12 cellular contexts compared by ENCODE assay signal in the genomic region with DNA sequence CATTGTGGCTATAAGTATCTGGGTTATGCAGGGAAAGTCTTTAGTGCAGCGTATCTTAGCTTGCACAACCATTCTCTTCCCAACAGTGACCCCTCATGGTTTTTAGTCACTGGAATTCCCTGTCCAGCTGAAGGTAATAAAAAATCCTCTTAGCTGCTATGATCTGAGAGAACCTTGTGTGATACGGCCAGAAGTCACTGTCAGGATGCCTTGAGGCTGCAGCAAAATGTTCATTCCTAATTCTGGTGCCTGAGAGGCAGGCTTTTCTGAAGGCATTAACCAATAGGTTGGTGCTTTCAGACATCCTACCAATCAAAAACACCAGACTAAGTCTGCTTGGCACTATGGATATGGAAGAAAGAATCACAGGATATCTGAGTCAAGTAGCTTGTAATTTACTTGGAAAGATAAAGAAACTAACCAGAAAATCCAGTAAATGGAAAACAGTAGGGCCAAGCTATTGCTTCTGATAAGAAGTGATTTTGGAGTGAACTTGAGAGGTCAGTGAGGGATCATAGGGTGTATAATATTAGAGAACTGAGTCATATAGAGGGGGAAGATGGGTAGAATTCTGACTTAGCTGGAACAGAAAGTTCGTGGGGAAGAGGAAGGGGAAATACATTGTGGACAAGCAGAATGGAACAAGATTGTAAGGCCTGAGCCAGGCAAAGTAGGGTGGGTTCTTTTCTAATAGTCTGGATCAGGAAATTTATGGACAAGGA.
A peak's percentile ranks its signal among the peaks of the same experiment; 100 is the strongest.
DNase-seq lines count a peak whose midpoint lies in the region; ATAC-seq and TF ChIP-seq lines count a peak whose summit lies in the region.
"Had no signal": no experiment of that assay in that cellular context is flagged by ENCODE, and none has a peak within 500 bp of the region (broad histone marks: within the 10 kb centered on the region; RNA-seq: fewer than 3 reads in every experiment).

No MANE protein-coding gene starts in this region.

- H2AFZ ChIP-seq in OCI-LY3 (ENCODE audit: low read depth, low read length) (peak overlapping the region; percentile 11), osteoblast (ENCODE audit: low read length) (peak overlapping the region; percentile 10)

- peak; percentile 73 for TF ChIP-seq CTCF in OCI-LY3 (IDR thresholded peaks at IDR 0.05; ENCODE audit: low read depth, low read length)
- TF ChIP-seq CTCF in fibroblast of the aortic adventitia (IDR thresholded peaks at IDR 0.05; ENCODE audit: insufficient read depth, low read length): peak; percentile 43
- TF ChIP-seq CTCF in osteoblast (IDR thresholded peaks at IDR 0.05; ENCODE audit: extremely low read depth, low read depth, low read length): peak; percentile 30

- H3K4me2 ChIP-seq in OCI-LY3 (ENCODE audit: low read length) (peak overlapping the region; percentile 76), osteoblast (ENCODE audit: insufficient read depth, low read length) (no peak overlapping the region)

- H3K4me1 ChIP-seq in OCI-LY3 (ENCODE audit: low read length): peaks cover 57% of the 10 kb centered on the region
- peaks cover 11% of the 10 kb centered on the region for H3K4me1 ChIP-seq in osteoblast (ENCODE audit: insufficient read depth, low read length)
- H3K4me1 ChIP-seq: gastrocnemius medialis had no signal

- H3K9me3 ChIP-seq in OCI-LY3 (ENCODE audit: insufficient read depth, low read length) (no peaks in the 10 kb centered on the region), osteoblast (ENCODE audit: low read depth, low read length) (no peaks in the 10 kb centered on the region)
- H3K9me3 ChIP-seq: gastrocnemius medialis had no signal

- H3K27me3 ChIP-seq in OCI-LY3 (ENCODE audit: low read depth, low read length): no peaks in the 10 kb centered on the region
- H3K27me3 ChIP-seq in osteoblast (ENCODE audit: insufficient read depth, low read length): no peaks in the 10 kb centered on the region
- H3K27me3 ChIP-seq: gastrocnemius medialis had no signal

- peak overlapping the region; percentile 42; the same call in 1 of the 2 replicates for H3K9ac ChIP-seq in OCI-LY3 (ENCODE audit: low read length)

- H4K20me1 ChIP-seq in OCI-LY3 (ENCODE audit: insufficient read depth, low read length) (no peaks in the 10 kb centered on the region), osteoblast (ENCODE audit: insufficient read depth, low read length) (no peaks in the 10 kb centered on the region)

- DNase-seq in GM04504 (ENCODE audit: low read depth) (peak; percentile 16), fibroblast of the aortic adventitia (ENCODE audit: low read depth) (peak; percentile 85), osteoblast (ENCODE audit: insufficient read length, low spot score, missing footprints) (no peak), SIG-M5 treated with dmso at 0.1 percent for 504 hours (lab: John Stamatoyannopoulos, UW; ENCODE audit: unreplicated experiment) (no peak), NCI-H1105 (lab: John Stamatoyannopoulos, UW) (no peak)
- no peak for DNase-seq in stimulated activated CD4-positive, alpha-beta T cell treated with anti-CD3 and anti-CD28 coated beads, Interleukin-4, amount 100 ng/mL, for 4 hours
- DNase-seq: gastrocnemius medialis, NCI-H1105 treated with DMSO at 0.1 percent for 48 hours, posterior cingulate gyrus had no signal

- no peak for ATAC-seq in HG03521 (IDR thresholded peaks at IDR 0.05; ENCODE audit: unreplicated experiment)
- ATAC-seq: gastrocnemius medialis had no signal

- H3K36me3 ChIP-seq in OCI-LY3 (replicated peaks; ENCODE audit: low read depth, low read length): no peaks in the 10 kb centered on the region
- no peaks in the 10 kb centered on the region for H3K36me3 ChIP-seq in osteoblast (ENCODE audit: insufficient read depth, low read length)
- H3K36me3 ChIP-seq: gastrocnemius medialis had no signal

- H3K4me3 ChIP-seq in OCI-LY3 (ENCODE audit: low read length): peak overlapping the region; percentile 51
- H3K4me3 ChIP-seq in fibroblast of the aortic adventitia (ENCODE audit: low read depth, low read length): no peak overlapping the region
- H3K4me3 ChIP-seq in osteoblast (ENCODE audit: insufficient read depth, low read length): no peak overlapping the region
- H3K4me3 ChIP-seq: gastrocnemius medialis, lung had no signal

- H3K27ac ChIP-seq in OCI-LY3 (ENCODE audit: low read length) (peak overlapping the region; percentile 61), osteoblast (ENCODE audit: low read depth, low read length) (no peak overlapping the region)
- H3K27ac ChIP-seq: gastrocnemius medialis had no signal

- H3K79me2 ChIP-seq in OCI-LY3 (ENCODE audit: low read length) (no peaks in the 10 kb centered on the region), osteoblast (ENCODE audit: insufficient read depth, low read length) (no peaks in the 10 kb centered on the region)

Comparison
In these comparisons a context has a peak if more than half of its experiments do, and no peak if none do; other contexts are left out.
1. DNase-seq: peak in GM04504 (single experiment) and fibroblast of the aortic adventitia (single experiment); none in osteoblast (single experiment), stimulated activated CD4-positive, alpha-beta T cell treated with anti-CD3 and anti-CD28 coated beads, Interleukin-4, amount 100 ng/mL, for 4 hours (0 of 2), SIG-M5 treated with dmso at 0.1 percent for 504 hours (single experiment) and NCI-H1105 (single experiment).
2. Peak in every context shown above with its lines, with median percentiles within 50 percentile points of each other: CTCF ChIP-seq.